In genomic region chr7:37833107-37833817, GRCh38 we compare ENCODE assay signal across 8 cellular contexts.
DNase-seq lines count a peak whose midpoint lies in the region; ATAC-seq and TF ChIP-seq lines count a peak whose summit lies in the region.

No MANE protein-coding gene starts in this region.

- peak; percentile 69 for TF ChIP-seq CTCF in epithelial cell of esophagus (IDR thresholded peaks at IDR 0.05; ENCODE audit: insufficient read depth, low read depth, low read length, missing control alignments)

- no peaks in the 10 kb centered on the region for H3K36me3 ChIP-seq in mucosa of rectum (ENCODE audit: control insufficient read depth in 2 of 2, insufficient read depth in 2 of 2, low read length in 2 of 2)
- no peaks in the 10 kb centered on the region for H3K36me3 ChIP-seq in subcutaneous abdominal adipose tissue (ENCODE audit: control insufficient read depth in 5 of 5, insufficient read depth in 5 of 5, low read length in 5 of 5)

- H3K4me1 ChIP-seq in mucosa of rectum (ENCODE audit: control insufficient read depth in 2 of 2, insufficient read depth in 2 of 2, low read length in 2 of 2) (no peaks in the 10 kb centered on the region), subcutaneous abdominal adipose tissue (ENCODE audit: control insufficient read depth in 5 of 5, insufficient read depth in 5 of 5, low read length in 5 of 5) (peaks cover 0 to 12% (median 10%) of the 10 kb centered on the region in 5 donors)

- DNase-seq in AG20443 (ENCODE audit: low spot score), result peak; percentile 67
- peak; percentile 59 for DNase-seq in NCI-H345 (lab: John Stamatoyannopoulos, UW)
- peak; percentile 69 for DNase-seq in activated CD8-positive, alpha-beta memory T cell treated with anti-CD3 and anti-CD28 coated beads for 24 hours
- peak; percentile 63 for DNase-seq in epithelial cell of esophagus (ENCODE audit: low read depth)

- ATAC-seq in GM19035 (IDR thresholded peaks at IDR 0.05; ENCODE audit: unreplicated experiment) (peak; percentile 56), HG03460 (IDR thresholded peaks at IDR 0.05; ENCODE audit: unreplicated experiment) (no peak)

- H3K4me3 ChIP-seq in epithelial cell of esophagus (ENCODE audit: low read length) (no peak overlapping the region), mucosa of rectum (ENCODE audit: low read length in 2 of 2) (peak overlapping the region; percentile 45 to 73), subcutaneous abdominal adipose tissue (ENCODE audit: low read depth in 1 of 5, low read length in 5 of 5) (peak overlapping the region; percentile 38 to 64 (median 62))

- H3K9ac ChIP-seq in mucosa of rectum (ENCODE audit: low read depth in 1 of 2, low read length in 2 of 2), result no peak overlapping the region
- H3K9ac ChIP-seq in subcutaneous abdominal adipose tissue (ENCODE audit: low read length in 5 of 5), result peak overlapping the region in 2 of 5 donors; percentile 33 to 47

- H3K9me3 ChIP-seq in mucosa of rectum (ENCODE audit: control insufficient read depth in 2 of 2, low read length in 2 of 2) (no peaks in the 10 kb centered on the region), subcutaneous abdominal adipose tissue (ENCODE audit: control insufficient read depth in 5 of 5, low read length in 5 of 5) (no peaks in the 10 kb centered on the region)

- H3K27ac ChIP-seq in mucosa of rectum (ENCODE audit: low read depth in 2 of 2, low read length in 2 of 2) (no peak overlapping the region), subcutaneous abdominal adipose tissue (ENCODE audit: low read depth, low read length) (no peak overlapping the region)

- H3K27me3 ChIP-seq in mucosa of rectum (ENCODE audit: control insufficient read depth in 2 of 2, insufficient read depth in 2 of 2, low read length in 2 of 2), result no peaks in the 10 kb centered on the region
- no peaks in the 10 kb centered on the region for H3K27me3 ChIP-seq in subcutaneous abdominal adipose tissue (ENCODE audit: control insufficient read depth in 5 of 5, insufficient read depth in 4 of 5, low read length in 5 of 5)
